Comparison of ENCODE assay signal across 16 cellular contexts in the genomic region with DNA sequence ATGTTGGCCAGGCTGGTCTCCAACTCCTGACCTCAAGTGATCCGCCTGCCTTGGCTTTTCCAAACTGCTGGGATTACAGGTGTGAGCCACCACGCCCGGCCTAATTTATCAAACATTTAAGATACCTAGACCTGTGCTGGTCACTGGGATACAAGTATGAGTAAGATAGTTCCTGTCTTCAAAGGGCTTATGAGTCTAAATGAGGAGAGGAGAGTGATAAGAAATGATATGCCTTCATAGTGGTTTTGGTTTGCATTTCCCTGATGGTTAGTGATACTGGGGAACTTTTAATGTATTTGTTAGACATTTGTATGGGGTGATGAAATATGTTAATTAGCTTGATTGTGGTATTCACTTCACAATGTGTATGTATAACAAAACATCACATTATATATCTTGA. TPM values are rescaled to one million over a fixed set of nuclear protein-coding genes. Genes with fewer than 3 reads are reported as not detected.
DNase-seq lines count a peak whose midpoint lies in the region; ATAC-seq and TF ChIP-seq lines count a peak whose summit lies in the region.
"Had no signal": no experiment of that assay in that cellular context is flagged by ENCODE, and none has a peak within 500 bp of the region (broad histone marks: within the 10 kb centered on the region; RNA-seq: fewer than 3 reads in every experiment).

No MANE protein-coding gene starts in this region.

- CTCF ChIA-PET in activated CD8-positive, alpha-beta T cell treated with anti-CD3 and anti-CD28 coated beads for 36 hours (lab: Charles Lee) = interaction anchor here (1.0 to 1.5 kb wide), 5 partner anchors 9 to 140 kb away, joined by 3 to 4 read pairs (median 4); no protein-coding TSS in a partner anchor
- CTCF ChIA-PET in CD8-positive, alpha-beta T cell (lab: Charles Lee) = interaction anchor here (0.7 to 0.8 kb wide), 2 partner anchors 24 to 759 kb away, joined by 3 to 4 read pairs; no protein-coding TSS in a partner anchor

- no peak overlapping the region for H3K9ac ChIP-seq in endodermal cell (ENCODE audit: extremely low read depth, low read length, poor library complexity, severe bottlenecking)

- no peak overlapping the region for H3K4me3 ChIP-seq in CD4-positive, CD25-positive, alpha-beta regulatory T cell (ENCODE audit: low read depth, low read length)
- H3K4me3 ChIP-seq in endodermal cell (ENCODE audit: low read length) = no peak overlapping the region
- H3K4me3 ChIP-seq in CD8-positive, alpha-beta T cell (ENCODE audit: low read depth, low read length) = no peak overlapping the region
- H3K4me3 ChIP-seq: K562 had no signal

- H3K36me3 ChIP-seq in CD4-positive, CD25-positive, alpha-beta regulatory T cell (ENCODE audit: control insufficient read depth, insufficient read depth, low read length) = peaks cover 13% of the 10 kb centered on the region
- H3K36me3 ChIP-seq in endodermal cell (ENCODE audit: control insufficient read depth, insufficient read depth, low read length) = peaks cover 23% of the 10 kb centered on the region
- peaks cover 4% of the 10 kb centered on the region for H3K36me3 ChIP-seq in CD8-positive, alpha-beta T cell (ENCODE audit: insufficient read depth, low read length)

- H3K9me3 Mint-ChIP-seq in CD14-positive monocyte (no peaks in the 10 kb centered on the region), endodermal cell (no peaks in the 10 kb centered on the region), endothelial cell (ENCODE audit: unreplicated experiment) (no peaks in the 10 kb centered on the region)
- H3K9me3 Mint-ChIP-seq in CD4-positive, CD25-positive, alpha-beta regulatory T cell = no peaks in the 10 kb centered on the region
- no peaks in the 10 kb centered on the region for H3K9me3 Mint-ChIP-seq in activated CD8-positive, alpha-beta T cell treated with anti-CD3 and anti-CD28 coated beads for 36 hours
- no peaks in the 10 kb centered on the region for H3K9me3 Mint-ChIP-seq in CD8-positive, alpha-beta T cell

- H3K36me3 Mint-ChIP-seq in CD14-positive monocyte (peaks cover 21 to 28% of the 10 kb centered on the region in 2 donors), endodermal cell (ENCODE audit: low read depth) (peaks cover 11% of the 10 kb centered on the region), endothelial cell (ENCODE audit: low read depth, unreplicated experiment) (peaks cover 8% of the 10 kb centered on the region)
- peaks cover 20% of the 10 kb centered on the region for H3K36me3 Mint-ChIP-seq in CD4-positive, CD25-positive, alpha-beta regulatory T cell
- peaks cover 16% of the 10 kb centered on the region for H3K36me3 Mint-ChIP-seq in activated CD8-positive, alpha-beta T cell treated with anti-CD3 and anti-CD28 coated beads for 36 hours (ENCODE audit: low read depth)
- peaks cover 38% of the 10 kb centered on the region for H3K36me3 Mint-ChIP-seq in CD8-positive, alpha-beta T cell

- H3K4me1 Mint-ChIP-seq in CD14-positive monocyte = peaks cover 44% of the 10 kb centered on the region
- H3K4me1 Mint-ChIP-seq in CD4-positive, CD25-positive, alpha-beta regulatory T cell = peaks cover 28 to 57% (median 42%) of the 10 kb centered on the region in 4 donors
- H3K4me1 Mint-ChIP-seq in activated CD8-positive, alpha-beta T cell treated with anti-CD3 and anti-CD28 coated beads for 36 hours (ENCODE audit: low read depth) = peaks cover 50% of the 10 kb centered on the region
- H3K4me1 Mint-ChIP-seq in endodermal cell = peaks cover 15% of the 10 kb centered on the region
- H3K4me1 Mint-ChIP-seq in endothelial cell (ENCODE audit: unreplicated experiment) = peaks cover 3% of the 10 kb centered on the region
- H3K4me1 Mint-ChIP-seq in CD8-positive, alpha-beta T cell (ENCODE audit: low read depth) = peaks cover 55% of the 10 kb centered on the region

- peaks cover 36% of the 10 kb centered on the region for H3K4me1 ChIP-seq in CD4-positive, CD25-positive, alpha-beta regulatory T cell (ENCODE audit: control insufficient read depth, insufficient read depth, low read length, poor library complexity, severe bottlenecking)
- H3K4me1 ChIP-seq in endodermal cell (ENCODE audit: control insufficient read depth, insufficient read depth, low read length) = no peaks in the 10 kb centered on the region
- H3K4me1 ChIP-seq in CD8-positive, alpha-beta T cell (ENCODE audit: insufficient read depth, low read length) = peaks cover 15% of the 10 kb centered on the region

- ATAC-seq in CD4-positive, CD25-positive, alpha-beta regulatory T cell (ENCODE audit: low read depth in 2 of 2) = no peak
- ATAC-seq in activated CD8-positive, alpha-beta T cell treated with anti-CD3 and anti-CD28 coated beads for 36 hours = peak; percentile 40
- ATAC-seq in CD8-positive, alpha-beta T cell = no peak
- ATAC-seq: K562 had no signal

- H3K4me3 Mint-ChIP-seq in CD14-positive monocyte (no peak overlapping the region), endodermal cell (no peak overlapping the region), endothelial cell (ENCODE audit: unreplicated experiment) (no peak overlapping the region)
- peak overlapping the region in 1 of 4 donors; percentile 33 for H3K4me3 Mint-ChIP-seq in CD4-positive, CD25-positive, alpha-beta regulatory T cell
- H3K4me3 Mint-ChIP-seq in activated CD8-positive, alpha-beta T cell treated with anti-CD3 and anti-CD28 coated beads for 36 hours = no peak overlapping the region
- no peak overlapping the region for H3K4me3 Mint-ChIP-seq in CD8-positive, alpha-beta T cell
- H3K4me3 Mint-ChIP-seq: B cell had no signal

- H3K27me3 Mint-ChIP-seq in CD14-positive monocyte (ENCODE audit: low read depth in 3 of 3) = no peaks in the 10 kb centered on the region
- no peaks in the 10 kb centered on the region for H3K27me3 Mint-ChIP-seq in CD4-positive, CD25-positive, alpha-beta regulatory T cell
- no peaks in the 10 kb centered on the region for H3K27me3 Mint-ChIP-seq in activated CD8-positive, alpha-beta T cell treated with anti-CD3 and anti-CD28 coated beads for 36 hours
- H3K27me3 Mint-ChIP-seq in endodermal cell (ENCODE audit: insufficient read depth) = no peaks in the 10 kb centered on the region
- H3K27me3 Mint-ChIP-seq in endothelial cell (ENCODE audit: unreplicated experiment) = no peaks in the 10 kb centered on the region
- no peaks in the 10 kb centered on the region for H3K27me3 Mint-ChIP-seq in CD8-positive, alpha-beta T cell (ENCODE audit: low read depth)
- H3K27me3 Mint-ChIP-seq: B cell had no signal

- 96 to 100% methylated on average over 2 to 3 of the region's 3 CpGs for WGBS in endodermal cell (ENCODE audit: insufficient coverage in 1 of 2, insufficient read length in 1 of 2), 2 experiments

- H3K27ac Mint-ChIP-seq in CD14-positive monocyte (peak overlapping the region in 4 of 7 donors; percentile 19 to 73 (median 49)), endodermal cell (peak overlapping the region; percentile 8), endothelial cell (ENCODE audit: unreplicated experiment) (no peak overlapping the region)
- peak overlapping the region in 2 of 3 donors; percentile 18 to 52 for H3K27ac Mint-ChIP-seq in CD4-positive, CD25-positive, alpha-beta regulatory T cell
- no peak overlapping the region for H3K27ac Mint-ChIP-seq in activated CD8-positive, alpha-beta T cell treated with anti-CD3 and anti-CD28 coated beads for 36 hours
- no peak overlapping the region for H3K27ac Mint-ChIP-seq in CD8-positive, alpha-beta T cell
- H3K27ac Mint-ChIP-seq: B cell had no signal

- no peak for TF ChIP-seq CTCF in CD14-positive monocyte (IDR thresholded peaks at IDR 0.05)
- TF ChIP-seq CTCF in activated CD8-positive, alpha-beta T cell treated with anti-CD3 and anti-CD28 coated beads for 36 hours (IDR thresholded peaks at IDR 0.05) = no peak
- no peak for TF ChIP-seq CTCF in endodermal cell (conservative IDR thresholded peaks at IDR 0.05)
- TF ChIP-seq CTCF in endothelial cell (IDR thresholded peaks at IDR 0.05; ENCODE audit: unreplicated experiment) = no peak
- TF ChIP-seq CTCF in CD8-positive, alpha-beta T cell (IDR thresholded peaks at IDR 0.05) = no peak

- no peaks in the 10 kb centered on the region for H3K27me3 ChIP-seq in CD4-positive, CD25-positive, alpha-beta regulatory T cell (ENCODE audit: control insufficient read depth, insufficient read depth, low read length)
- H3K27me3 ChIP-seq in endodermal cell (ENCODE audit: control insufficient read depth, insufficient read depth, low read length, poor library complexity, severe bottlenecking) = no peaks in the 10 kb centered on the region
- H3K27me3 ChIP-seq in CD8-positive, alpha-beta T cell (ENCODE audit: insufficient read depth, low read length) = no peaks in the 10 kb centered on the region

- no peak overlapping the region for H3K27ac ChIP-seq in CD4-positive, CD25-positive, alpha-beta regulatory T cell (ENCODE audit: insufficient read depth, low read length, poor library complexity, severe bottlenecking)
- H3K27ac ChIP-seq in endodermal cell (ENCODE audit: low read depth, low read length) = no peak overlapping the region
- no peak overlapping the region for H3K27ac ChIP-seq in CD8-positive, alpha-beta T cell (ENCODE audit: low read depth, low read length)

- intact Hi-C loops in CD14-positive monocyte (cut with micrococcal nuclease) = no loop called here
- intact Hi-C loops in activated CD8-positive, alpha-beta T cell treated with anti-CD3 and anti-CD28 coated beads for 36 hours (cut with micrococcal nuclease) = no loop called here
- intact Hi-C loops in CD8-positive, alpha-beta T cell (cut with DNase I, micrococcal nuclease) = no loop called here

- DNase-seq in CD14-positive monocyte (ENCODE audit: low spot score) (no peak), endodermal cell (no peak), endothelial cell (ENCODE audit: low spot score) (no peak), NCI-H69 (lab: John Stamatoyannopoulos, UW) (no peak)
- no peak for DNase-seq in CD4-positive, CD25-positive, alpha-beta regulatory T cell
- DNase-seq in activated CD8-positive, alpha-beta T cell treated with anti-CD3 and anti-CD28 coated beads for 36 hours = no peak
- DNase-seq in CD8-positive, alpha-beta T cell = no peak
- DNase-seq: GF-D8; NCI-H1417 treated with DMSO at 0.1 percent for 48 hours; NCI-H2029; NCI-H2171; NCI-H446; NK-92 treated with Interleukin-12 subunit alpha and Interleukin-12 subunit beta, amount 100 ng/mL, for 24 hours; SHP77 treated with DMSO at 0.1 percent for 48 hours had no signal

- POLR2A ChIA-PET in activated CD8-positive, alpha-beta T cell treated with anti-CD3 and anti-CD28 coated beads for 36 hours (lab: Charles Lee) = no interaction called here
- POLR2A ChIA-PET in CD8-positive, alpha-beta T cell (lab: Charles Lee) = no interaction called here

- no peaks in the 10 kb centered on the region for H3K9me3 ChIP-seq in CD4-positive, CD25-positive, alpha-beta regulatory T cell (ENCODE audit: control insufficient read depth in 2 of 2, low read length in 2 of 2)
- no peaks in the 10 kb centered on the region for H3K9me3 ChIP-seq in endodermal cell (ENCODE audit: control insufficient read depth, low read length)
- no peaks in the 10 kb centered on the region for H3K9me3 ChIP-seq in CD8-positive, alpha-beta T cell (ENCODE audit: low read length)

RNA-seq across cellular contexts. Expression of a gene that starts 21.3 kb away (rescaled TPM):
- polyA plus RNA-seq in CD14-positive monocyte = 100 to 1,000 TPM; 233 to 243 TPM
- total RNA-seq in CD4-positive, CD25-positive, alpha-beta regulatory T cell = 128 TPM
- 100 to 1,000 TPM; 238 to 265 (median 250) TPM for polyA plus RNA-seq in CD4-positive, CD25-positive, alpha-beta regulatory T cell
- 100 to 1,000 TPM; 173 to 179 TPM for total RNA-seq in activated CD8-positive, alpha-beta T cell treated with anti-CD3 and anti-CD28 coated beads for 36 hours
- total RNA-seq in endodermal cell (100 to 1,000 TPM; 264 to 267 TPM), endothelial cell (ENCODE audit: unreplicated experiment) (312 TPM)
- polyA plus RNA-seq in endodermal cell (2013, experiment 1 of 2) = 134 TPM
- 118 TPM for polyA plus RNA-seq in endodermal cell (2013, experiment 2 of 2)
- total RNA-seq in CD8-positive, alpha-beta T cell = 100 to 1,000 TPM; 126 to 129 TPM

RNA-seq across cellular contexts. Expression of a gene that starts 28.3 kb away (rescaled TPM):
- polyA plus RNA-seq in CD14-positive monocyte = 10 to 100 TPM in 1 of 2 donors, 1 to 10 TPM in 1; 8.9 to 10.1 TPM
- 58.4 TPM for total RNA-seq in CD4-positive, CD25-positive, alpha-beta regulatory T cell
- 10 to 100 TPM; 10.8 to 14.4 (median 12.6) TPM for polyA plus RNA-seq in CD4-positive, CD25-positive, alpha-beta regulatory T cell
- total RNA-seq in activated CD8-positive, alpha-beta T cell treated with anti-CD3 and anti-CD28 coated beads for 36 hours = 10 to 100 TPM; 54.9 to 59.5 TPM
- total RNA-seq in endodermal cell = 10 to 100 TPM; 74.1 to 97.5 TPM
- polyA plus RNA-seq in endodermal cell (2013, experiment 1 of 2) = 74.8 TPM
- polyA plus RNA-seq in endodermal cell (2013, experiment 2 of 2) = 60.7 TPM
- 74.3 TPM for total RNA-seq in endothelial cell (ENCODE audit: unreplicated experiment)
- total RNA-seq in CD8-positive, alpha-beta T cell = 10 to 100 TPM; 40.7 to 42.9 TPM

Comparison
In these comparisons a context has a peak if more than half of its experiments do, and no peak if none do; other contexts are left out.
1. H3K27ac Mint-ChIP-seq: peak in CD14-positive monocyte (4 of 7), CD4-positive, CD25-positive, alpha-beta regulatory T cell (2 of 3) and endodermal cell (single experiment); none in activated CD8-positive, alpha-beta T cell treated with anti-CD3 and anti-CD28 coated beads for 36 hours (single experiment), endothelial cell (single experiment) and CD8-positive, alpha-beta T cell (single experiment).